Comparison of ENCODE assay signal across 11 cellular contexts in genomic region chr10:124693396-124693795, GRCh38. TPM values are rescaled to one million over a fixed set of nuclear protein-coding genes. Genes with fewer than 3 reads are reported as not detected.
DNase-seq lines count a peak whose midpoint lies in the region; ATAC-seq, FAIRE-seq and TF ChIP-seq lines count a peak whose summit lies in the region.
"Had no signal": no experiment of that assay in that cellular context is flagged by ENCODE, and none has a peak within 500 bp of the region (broad histone marks: within the 10 kb centered on the region; RNA-seq: fewer than 3 reads in every experiment).

No MANE protein-coding gene starts in this region.

- 83% methylated on average over 13 of the region's 13 CpGs for WGBS in smooth muscle cell (ENCODE audit: low lambda C conversion rate)

- DNase-seq in DMS53 (lab: John Stamatoyannopoulos, UW), result peak; percentile 51
- no peak for DNase-seq in DMS53 treated with DMSO at 0.1 percent for 48 hours (lab: John Stamatoyannopoulos, UW; ENCODE audit: unreplicated experiment)
- peak; percentile 18 for DNase-seq in NCI-H748 treated with DMSO at 0.1 percent for 48 hours (lab: John Stamatoyannopoulos, UW)
- DNase-seq in Right ventricle myocardium superior, result no peak
- DNase-seq in gastrocnemius medialis, result peak; percentile 87 to 91
- DNase-seq in NOMO-1 treated with DMSO at 0.1 percent for 48 hours (lab: John Stamatoyannopoulos, UW; ENCODE audit: unreplicated experiment), result no peak
- DNase-seq in D721Med (ENCODE audit: insufficient read length, low spot score), result no peak
- DNase-seq in smooth muscle cell (lab: John Stamatoyannopoulos, UW; ENCODE audit: unreplicated experiment), result no peak
- DNase-seq: activated CD4-positive, alpha-beta T cell treated with anti-CD3 and anti-CD28 coated beads for 4 hours had no signal

- H3K9me3 ChIP-seq in gastrocnemius medialis, result no peaks in the 10 kb centered on the region
- H3K9me3 ChIP-seq in smooth muscle cell (replicated peaks; ENCODE audit: low read depth), result no peaks in the 10 kb centered on the region

- H3K4me1 ChIP-seq in gastrocnemius medialis (peaks cover 63 to 95% of the 10 kb centered on the region in 2 donors), smooth muscle cell (ENCODE audit: low read depth) (peaks cover 7% of the 10 kb centered on the region)

- H3K27ac ChIP-seq in gastrocnemius medialis (peak overlapping the region; percentile 93 to 98 (median 96)), smooth muscle cell (ENCODE audit: low read depth) (no peak overlapping the region)
- H3K27ac ChIP-seq: 22Rv1 had no signal

- H3K4me3 ChIP-seq in gastrocnemius medialis, result no peak overlapping the region
- H3K4me3 ChIP-seq in smooth muscle cell, result no peak overlapping the region

- intact Hi-C loops in Right ventricle myocardium superior (cut with DNase I), result no loop called here
- intact Hi-C loops in gastrocnemius medialis (cut with DNase I; ENCODE audit: low total_unique reads), result loop anchor here (2.0 to 5.0 kb wide), 3 partner anchors 27 to 224 kb away; no protein-coding TSS in a partner anchor

- H3K9ac ChIP-seq in smooth muscle cell (ENCODE audit: low read depth), result no peak overlapping the region

- ATAC-seq in Right ventricle myocardium superior (ENCODE audit: poor library complexity), result peak; percentile 41
- ATAC-seq in gastrocnemius medialis, result peak; percentile 69 to 83
- ATAC-seq: Panc1 had no signal

- no peaks in the 10 kb centered on the region for H3K79me2 ChIP-seq in smooth muscle cell (ENCODE audit: low read depth)

- peaks cover 0 to 15% of the 10 kb centered on the region in 2 donors for H3K36me3 ChIP-seq in gastrocnemius medialis
- no peaks in the 10 kb centered on the region for H3K36me3 ChIP-seq in smooth muscle cell (ENCODE audit: low read depth)

- no peak overlapping the region for H2AFZ ChIP-seq in smooth muscle cell (ENCODE audit: low read depth)

- H3F3A ChIP-seq in smooth muscle cell (ENCODE audit: low read depth), result no peaks in the 10 kb centered on the region

- peak; percentile 64 to 78 for TF ChIP-seq POLR2A in gastrocnemius medialis (IDR thresholded peaks at IDR 0.05)

- H3K4me2 ChIP-seq in smooth muscle cell, result no peak overlapping the region

- H4K20me1 ChIP-seq in smooth muscle cell (ENCODE audit: low read depth), result peaks cover 15% of the 10 kb centered on the region

- in situ Hi-C loops in gastrocnemius medialis (cut with MboI; ENCODE audit: low sequenced_read_pairs in 4 of 4), result no loop called here

- TF ChIP-seq CTCF in gastrocnemius medialis (IDR thresholded peaks at IDR 0.05 in 4 of 5, conservative IDR thresholded peaks at IDR 0.05 in 1 of 5) (no peak), D721Med (IDR thresholded peaks at IDR 0.05; ENCODE audit: insufficient read depth, missing control alignments) (no peak), smooth muscle cell (IDR thresholded peaks at IDR 0.05; ENCODE audit: borderline replicate concordance, insufficient read depth, poor library complexity, severe bottlenecking) (no peak)

- no peaks in the 10 kb centered on the region for H3K27me3 ChIP-seq in gastrocnemius medialis
- no peaks in the 10 kb centered on the region for H3K27me3 ChIP-seq in smooth muscle cell (ENCODE audit: low read depth)

- FAIRE-seq in D721Med (lab: Jason Lieb, UNC), result no peak

RNA-seq across cellular contexts. Expression of gene FAM53B, which starts 50.8 kb away (rescaled TPM):
- total RNA-seq in Right ventricle myocardium superior (38.1 TPM), gastrocnemius medialis (100 to 1,000 TPM; 140 to 253 (median 192) TPM), smooth muscle cell (6.2 and 9.3 TPM in 2 replicates)
- polyA plus RNA-seq in smooth muscle cell, result 5.5 and 9.3 TPM in 2 replicates

Comparison
In these comparisons a context has a peak if more than half of its experiments do, and no peak if none do; other contexts are left out.
1. DNase-seq: peak in DMS53 (single experiment), NCI-H748 treated with DMSO at 0.1 percent for 48 hours (single experiment) and gastrocnemius medialis (2 of 2); none in DMS53 treated with DMSO at 0.1 percent for 48 hours (single experiment), Right ventricle myocardium superior (single experiment), NOMO-1 treated with DMSO at 0.1 percent for 48 hours (single experiment), D721Med (single experiment) and smooth muscle cell (single experiment).